ENCODE assay signal across 1 cellular context in the genomic region with DNA sequence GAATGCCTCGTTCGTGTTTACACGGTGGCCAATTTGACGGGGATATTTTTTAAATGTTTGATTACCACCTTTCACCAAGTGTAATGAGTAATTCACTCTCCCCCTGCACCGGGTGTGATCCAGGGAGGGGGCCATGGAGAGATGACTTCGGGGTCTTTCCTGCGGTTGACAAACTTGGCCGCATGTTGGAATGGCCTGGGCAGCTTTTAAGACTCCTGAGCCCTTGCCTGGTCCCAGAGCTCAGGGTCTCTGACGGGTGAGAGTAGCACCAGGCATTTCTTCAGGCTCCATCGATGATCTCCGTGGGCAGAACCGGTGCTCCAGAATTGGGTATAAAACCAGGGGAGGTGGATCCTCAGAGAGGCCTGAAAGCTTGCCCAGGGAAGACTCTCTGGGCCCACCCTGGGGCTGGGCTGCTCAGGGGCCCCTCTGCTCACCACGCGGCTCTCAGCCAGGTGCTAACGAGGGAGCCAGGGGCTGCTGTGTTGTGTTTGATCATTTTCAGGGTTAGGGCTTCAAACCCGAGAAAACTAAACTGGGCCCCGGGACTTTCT.
A peak's percentile ranks its signal among the peaks of the same experiment; 100 is the strongest.
TF ChIP-seq lines count a peak whose summit lies in the region.

No MANE protein-coding gene starts in this region.

TF ChIP-seq in K562, 482 proteins besides CTCF, POLR2A, EP300 and RAD21 (continued from another document and continues in another):
- TF ChIP-seq, protein P1, sequence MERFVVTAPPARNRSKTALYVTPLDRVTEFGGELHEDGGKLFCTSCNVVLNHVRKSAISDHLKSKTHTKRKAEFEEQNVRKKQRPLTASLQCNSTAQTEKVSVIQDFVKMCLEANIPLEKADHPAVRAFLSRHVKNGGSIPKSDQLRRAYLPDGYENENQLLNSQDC (CRISPR knock-in tag; IDR thresholded peaks at IDR 0.05), result no peak
- TF ChIP-seq, protein P2, sequence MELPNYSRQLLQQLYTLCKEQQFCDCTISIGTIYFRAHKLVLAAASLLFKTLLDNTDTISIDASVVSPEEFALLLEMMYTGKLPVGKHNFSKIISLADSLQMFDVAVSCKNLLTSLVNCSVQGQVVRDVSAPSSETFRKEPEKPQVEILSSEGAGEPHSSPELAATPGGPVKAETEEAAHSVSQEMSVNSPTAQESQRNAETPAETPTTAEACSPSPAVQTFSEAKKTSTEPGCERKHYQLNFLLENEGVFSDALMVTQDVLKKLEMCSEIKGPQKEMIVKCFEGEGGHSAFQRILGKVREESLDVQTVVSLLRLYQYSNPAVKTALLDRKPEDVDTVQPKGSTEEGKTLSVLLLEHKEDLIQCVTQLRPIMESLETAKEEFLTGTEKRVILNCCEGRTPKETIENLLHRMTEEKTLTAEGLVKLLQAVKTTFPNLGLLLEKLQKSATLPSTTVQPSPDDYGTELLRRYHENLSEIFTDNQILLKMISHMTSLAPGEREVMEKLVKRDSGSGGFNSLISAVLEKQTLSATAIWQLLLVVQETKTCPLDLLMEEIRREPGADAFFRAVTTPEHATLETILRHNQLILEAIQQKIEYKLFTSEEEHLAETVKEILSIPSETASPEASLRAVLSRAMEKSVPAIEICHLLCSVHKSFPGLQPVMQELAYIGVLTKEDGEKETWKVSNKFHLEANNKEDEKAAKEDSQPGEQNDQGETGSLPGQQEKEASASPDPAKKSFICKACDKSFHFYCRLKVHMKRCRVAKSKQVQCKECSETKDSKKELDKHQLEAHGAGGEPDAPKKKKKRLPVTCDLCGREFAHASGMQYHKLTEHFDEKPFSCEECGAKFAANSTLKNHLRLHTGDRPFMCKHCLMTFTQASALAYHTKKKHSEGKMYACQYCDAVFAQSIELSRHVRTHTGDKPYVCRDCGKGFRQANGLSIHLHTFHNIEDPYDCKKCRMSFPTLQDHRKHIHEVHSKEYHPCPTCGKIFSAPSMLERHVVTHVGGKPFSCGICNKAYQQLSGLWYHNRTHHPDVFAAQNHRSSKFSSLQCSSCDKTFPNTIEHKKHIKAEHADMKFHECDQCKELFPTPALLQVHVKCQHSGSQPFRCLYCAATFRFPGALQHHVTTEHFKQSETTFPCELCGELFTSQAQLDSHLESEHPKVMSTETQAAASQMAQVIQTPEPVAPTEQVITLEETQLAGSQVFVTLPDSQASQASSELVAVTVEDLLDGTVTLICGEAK (IDR thresholded peaks at IDR 0.05), result peak; percentile 41; the same call in 1 of the 2 replicates
- TF ChIP-seq, protein P2 (CRISPR knock-in tag; IDR thresholded peaks at IDR 0.05), result no peak
- TF ChIP-seq SETDB1 (IDR thresholded peaks at IDR 0.05; ENCODE audit: low read length) (no peak), CBFB (CRISPR knock-in tag; IDR thresholded peaks at IDR 0.05) (0 out of 2 replicates have a peak, but pooled peaks have one; percentile 52), NRF1 (conservative IDR thresholded peaks at IDR 0.05 in 1 of 2, IDR thresholded peaks at IDR 0.05 in 1 of 2) (peak in 1 of 2 experiments; percentile 7; a peak in 1 of 4 replicates), ZNF589 (CRISPR knock-in tag; IDR thresholded peaks at IDR 0.05; ENCODE audit: low read depth) (no peak), IFI16 (CRISPR knock-in tag; IDR thresholded peaks at IDR 0.05) (no peak), TEAD4 (IDR thresholded peaks at IDR 0.05; ENCODE audit: low read length) (0 out of 2 replicates have a peak, but pooled peaks have one; percentile 21), TEAD4 (CRISPR knock-in tag; IDR thresholded peaks at IDR 0.05; ENCODE audit: borderline replicate concordance) (no peak), ZNF12 (CRISPR knock-in tag; IDR thresholded peaks at IDR 0.05) (0 out of 2 replicates have a peak, but pooled peaks have one; percentile 41), RHOXF2B (CRISPR knock-in tag; conservative IDR thresholded peaks at IDR 0.05) (no peak), ZNF778 (CRISPR knock-in tag; IDR thresholded peaks at IDR 0.05) (no peak), POLR3A (IDR thresholded peaks at IDR 0.05; ENCODE audit: borderline replicate concordance, extremely low read depth, insufficient read depth, insufficient read length) (no peak), PCBP2 (IDR thresholded peaks at IDR 0.05; ENCODE audit: low read depth, low read length, poor library complexity, severe bottlenecking) (no peak), TGIF2 (CRISPR knock-in tag; IDR thresholded peaks at IDR 0.05) (0 out of 2 replicates have a peak, but pooled peaks have one; percentile 3), SAP30 (IDR thresholded peaks at IDR 0.05; ENCODE audit: borderline replicate concordance, insufficient read depth, low read depth, low read length, poor library complexity, severe bottlenecking) (no peak), NCOA1 (IDR thresholded peaks at IDR 0.05; ENCODE audit: low read depth) (no peak), SRF (CRISPR knock-in tag; IDR thresholded peaks at IDR 0.05) (0 out of 4 replicates have a peak, but pooled peaks of 1 of the 2 experiments have one; percentile 33), ZNF224 (CRISPR knock-in tag; IDR thresholded peaks at IDR 0.05) (peak; percentile 30; the same call in 1 of the 2 replicates), NFRKB (IDR thresholded peaks at IDR 0.05; ENCODE audit: low read depth) (0 out of 2 replicates have a peak, but pooled peaks have one; percentile 23), SREBF2 (CRISPR knock-in tag; IDR thresholded peaks at IDR 0.05) (no peak), L3MBTL2 (IDR thresholded peaks at IDR 0.05) (peak; percentile 61; the same call in 1 of the 2 replicates)
- TF ChIP-seq, protein P3, sequence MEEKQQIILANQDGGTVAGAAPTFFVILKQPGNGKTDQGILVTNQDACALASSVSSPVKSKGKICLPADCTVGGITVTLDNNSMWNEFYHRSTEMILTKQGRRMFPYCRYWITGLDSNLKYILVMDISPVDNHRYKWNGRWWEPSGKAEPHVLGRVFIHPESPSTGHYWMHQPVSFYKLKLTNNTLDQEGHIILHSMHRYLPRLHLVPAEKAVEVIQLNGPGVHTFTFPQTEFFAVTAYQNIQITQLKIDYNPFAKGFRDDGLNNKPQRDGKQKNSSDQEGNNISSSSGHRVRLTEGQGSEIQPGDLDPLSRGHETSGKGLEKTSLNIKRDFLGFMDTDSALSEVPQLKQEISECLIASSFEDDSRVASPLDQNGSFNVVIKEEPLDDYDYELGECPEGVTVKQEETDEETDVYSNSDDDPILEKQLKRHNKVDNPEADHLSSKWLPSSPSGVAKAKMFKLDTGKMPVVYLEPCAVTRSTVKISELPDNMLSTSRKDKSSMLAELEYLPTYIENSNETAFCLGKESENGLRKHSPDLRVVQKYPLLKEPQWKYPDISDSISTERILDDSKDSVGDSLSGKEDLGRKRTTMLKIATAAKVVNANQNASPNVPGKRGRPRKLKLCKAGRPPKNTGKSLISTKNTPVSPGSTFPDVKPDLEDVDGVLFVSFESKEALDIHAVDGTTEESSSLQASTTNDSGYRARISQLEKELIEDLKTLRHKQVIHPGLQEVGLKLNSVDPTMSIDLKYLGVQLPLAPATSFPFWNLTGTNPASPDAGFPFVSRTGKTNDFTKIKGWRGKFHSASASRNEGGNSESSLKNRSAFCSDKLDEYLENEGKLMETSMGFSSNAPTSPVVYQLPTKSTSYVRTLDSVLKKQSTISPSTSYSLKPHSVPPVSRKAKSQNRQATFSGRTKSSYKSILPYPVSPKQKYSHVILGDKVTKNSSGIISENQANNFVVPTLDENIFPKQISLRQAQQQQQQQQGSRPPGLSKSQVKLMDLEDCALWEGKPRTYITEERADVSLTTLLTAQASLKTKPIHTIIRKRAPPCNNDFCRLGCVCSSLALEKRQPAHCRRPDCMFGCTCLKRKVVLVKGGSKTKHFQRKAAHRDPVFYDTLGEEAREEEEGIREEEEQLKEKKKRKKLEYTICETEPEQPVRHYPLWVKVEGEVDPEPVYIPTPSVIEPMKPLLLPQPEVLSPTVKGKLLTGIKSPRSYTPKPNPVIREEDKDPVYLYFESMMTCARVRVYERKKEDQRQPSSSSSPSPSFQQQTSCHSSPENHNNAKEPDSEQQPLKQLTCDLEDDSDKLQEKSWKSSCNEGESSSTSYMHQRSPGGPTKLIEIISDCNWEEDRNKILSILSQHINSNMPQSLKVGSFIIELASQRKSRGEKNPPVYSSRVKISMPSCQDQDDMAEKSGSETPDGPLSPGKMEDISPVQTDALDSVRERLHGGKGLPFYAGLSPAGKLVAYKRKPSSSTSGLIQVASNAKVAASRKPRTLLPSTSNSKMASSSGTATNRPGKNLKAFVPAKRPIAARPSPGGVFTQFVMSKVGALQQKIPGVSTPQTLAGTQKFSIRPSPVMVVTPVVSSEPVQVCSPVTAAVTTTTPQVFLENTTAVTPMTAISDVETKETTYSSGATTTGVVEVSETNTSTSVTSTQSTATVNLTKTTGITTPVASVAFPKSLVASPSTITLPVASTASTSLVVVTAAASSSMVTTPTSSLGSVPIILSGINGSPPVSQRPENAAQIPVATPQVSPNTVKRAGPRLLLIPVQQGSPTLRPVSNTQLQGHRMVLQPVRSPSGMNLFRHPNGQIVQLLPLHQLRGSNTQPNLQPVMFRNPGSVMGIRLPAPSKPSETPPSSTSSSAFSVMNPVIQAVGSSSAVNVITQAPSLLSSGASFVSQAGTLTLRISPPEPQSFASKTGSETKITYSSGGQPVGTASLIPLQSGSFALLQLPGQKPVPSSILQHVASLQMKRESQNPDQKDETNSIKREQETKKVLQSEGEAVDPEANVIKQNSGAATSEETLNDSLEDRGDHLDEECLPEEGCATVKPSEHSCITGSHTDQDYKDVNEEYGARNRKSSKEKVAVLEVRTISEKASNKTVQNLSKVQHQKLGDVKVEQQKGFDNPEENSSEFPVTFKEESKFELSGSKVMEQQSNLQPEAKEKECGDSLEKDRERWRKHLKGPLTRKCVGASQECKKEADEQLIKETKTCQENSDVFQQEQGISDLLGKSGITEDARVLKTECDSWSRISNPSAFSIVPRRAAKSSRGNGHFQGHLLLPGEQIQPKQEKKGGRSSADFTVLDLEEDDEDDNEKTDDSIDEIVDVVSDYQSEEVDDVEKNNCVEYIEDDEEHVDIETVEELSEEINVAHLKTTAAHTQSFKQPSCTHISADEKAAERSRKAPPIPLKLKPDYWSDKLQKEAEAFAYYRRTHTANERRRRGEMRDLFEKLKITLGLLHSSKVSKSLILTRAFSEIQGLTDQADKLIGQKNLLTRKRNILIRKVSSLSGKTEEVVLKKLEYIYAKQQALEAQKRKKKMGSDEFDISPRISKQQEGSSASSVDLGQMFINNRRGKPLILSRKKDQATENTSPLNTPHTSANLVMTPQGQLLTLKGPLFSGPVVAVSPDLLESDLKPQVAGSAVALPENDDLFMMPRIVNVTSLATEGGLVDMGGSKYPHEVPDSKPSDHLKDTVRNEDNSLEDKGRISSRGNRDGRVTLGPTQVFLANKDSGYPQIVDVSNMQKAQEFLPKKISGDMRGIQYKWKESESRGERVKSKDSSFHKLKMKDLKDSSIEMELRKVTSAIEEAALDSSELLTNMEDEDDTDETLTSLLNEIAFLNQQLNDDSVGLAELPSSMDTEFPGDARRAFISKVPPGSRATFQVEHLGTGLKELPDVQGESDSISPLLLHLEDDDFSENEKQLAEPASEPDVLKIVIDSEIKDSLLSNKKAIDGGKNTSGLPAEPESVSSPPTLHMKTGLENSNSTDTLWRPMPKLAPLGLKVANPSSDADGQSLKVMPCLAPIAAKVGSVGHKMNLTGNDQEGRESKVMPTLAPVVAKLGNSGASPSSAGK (IDR thresholded peaks at IDR 0.05), result no peak; the same call in 1 of the 2 replicates
- TF ChIP-seq, protein P4, sequence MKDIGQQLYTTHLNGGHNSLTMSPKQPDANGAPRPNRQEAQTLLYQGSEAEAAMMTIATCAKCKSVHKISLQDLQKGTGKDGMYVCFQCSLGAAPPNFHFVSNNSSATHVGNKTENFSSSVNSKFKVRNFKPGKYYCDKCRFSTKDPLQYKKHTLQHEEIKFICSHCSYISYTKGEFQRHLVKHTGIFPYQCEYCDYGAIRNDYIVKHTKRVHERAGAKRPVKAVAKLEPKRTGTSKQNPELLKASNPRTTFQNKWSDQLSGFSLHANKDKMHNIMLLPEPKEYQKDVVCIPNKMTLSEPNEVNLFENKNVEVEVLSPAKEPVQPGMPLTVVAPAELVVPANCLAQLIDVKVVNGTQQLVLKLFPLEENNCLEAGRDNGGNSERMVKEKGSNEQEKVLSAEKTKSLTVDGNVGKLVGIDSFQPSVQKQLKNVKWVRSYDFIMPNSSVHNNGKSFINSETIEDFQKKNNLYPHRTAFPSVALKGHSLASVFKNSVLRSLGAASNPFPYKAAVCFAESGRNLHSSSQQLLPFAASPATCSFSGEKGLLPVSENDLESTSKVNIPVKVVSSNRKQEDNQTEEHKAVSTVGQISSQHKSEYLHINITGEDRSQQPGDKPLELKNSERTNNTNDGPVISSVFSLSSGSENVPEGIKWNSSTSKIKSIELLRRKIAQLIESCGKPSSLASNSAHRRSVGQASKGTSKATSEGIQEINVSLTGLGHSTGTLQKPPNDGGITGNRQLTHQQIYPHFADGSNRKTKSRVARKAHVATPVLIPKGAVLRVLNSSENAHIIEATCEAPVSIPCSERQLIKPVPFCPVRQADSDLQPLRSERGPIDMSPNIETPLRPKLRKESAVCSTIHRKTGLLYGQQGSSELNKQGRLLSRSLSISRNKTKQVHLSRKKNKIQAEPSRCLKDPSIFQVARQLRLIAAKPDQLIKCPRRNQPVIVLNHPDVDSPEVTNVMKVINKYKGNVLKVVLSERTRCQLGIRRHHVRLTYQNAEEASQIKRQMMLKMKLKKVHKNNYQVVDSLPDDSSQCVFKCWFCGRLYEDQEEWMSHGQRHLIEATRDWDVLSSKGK (CRISPR knock-in tag; IDR thresholded peaks at IDR 0.05), result no peak
- TF ChIP-seq, protein P5, sequence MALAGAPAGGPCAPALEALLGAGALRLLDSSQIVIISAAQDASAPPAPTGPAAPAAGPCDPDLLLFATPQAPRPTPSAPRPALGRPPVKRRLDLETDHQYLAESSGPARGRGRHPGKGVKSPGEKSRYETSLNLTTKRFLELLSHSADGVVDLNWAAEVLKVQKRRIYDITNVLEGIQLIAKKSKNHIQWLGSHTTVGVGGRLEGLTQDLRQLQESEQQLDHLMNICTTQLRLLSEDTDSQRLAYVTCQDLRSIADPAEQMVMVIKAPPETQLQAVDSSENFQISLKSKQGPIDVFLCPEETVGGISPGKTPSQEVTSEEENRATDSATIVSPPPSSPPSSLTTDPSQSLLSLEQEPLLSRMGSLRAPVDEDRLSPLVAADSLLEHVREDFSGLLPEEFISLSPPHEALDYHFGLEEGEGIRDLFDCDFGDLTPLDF (CRISPR knock-in tag; IDR thresholded peaks at IDR 0.05), result peak; percentile 12
